Comparison of ENCODE assay signal across 1 cellular context in the genomic region with DNA sequence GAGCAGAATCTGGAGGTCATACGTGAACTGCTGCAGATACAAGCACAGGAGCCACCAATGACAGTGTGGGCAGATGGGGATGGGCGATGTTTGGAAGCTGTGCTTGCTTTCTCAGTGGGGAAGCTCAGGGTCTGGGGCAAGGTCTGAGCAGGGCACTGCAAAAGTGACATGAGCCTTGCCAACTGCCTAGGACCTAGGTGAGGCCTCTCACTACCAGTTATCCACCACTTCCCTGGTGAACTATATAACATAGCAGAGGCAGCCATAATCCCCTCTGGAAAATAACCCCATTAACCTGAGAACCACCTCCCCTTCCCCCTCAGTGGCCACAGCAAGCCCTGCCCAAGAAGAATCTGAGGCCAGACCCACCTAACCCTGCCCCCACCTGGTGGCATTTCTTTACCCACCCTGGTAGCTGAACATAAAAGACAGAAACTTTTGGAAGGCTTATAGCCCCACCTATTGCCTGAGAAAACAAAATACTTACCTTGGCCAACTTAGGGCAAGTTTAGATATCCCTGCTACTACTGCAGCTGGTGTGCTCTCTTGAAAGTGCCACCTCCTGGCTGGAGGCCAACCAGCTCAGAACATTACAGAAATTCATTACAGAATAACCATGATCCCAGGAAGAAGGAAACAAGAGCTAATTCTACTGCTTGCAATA.
TF ChIP-seq lines count a peak whose summit lies in the region.

No MANE protein-coding gene starts in this region.

TF ChIP-seq in HEK293, 187 proteins besides CTCF, POLR2A, EP300 and RAD21 (continued from another document):
- TF ChIP-seq ZNF350 (tag by site-specific recombination; IDR thresholded peaks at IDR 0.05) = no peak
